In the genomic region with DNA sequence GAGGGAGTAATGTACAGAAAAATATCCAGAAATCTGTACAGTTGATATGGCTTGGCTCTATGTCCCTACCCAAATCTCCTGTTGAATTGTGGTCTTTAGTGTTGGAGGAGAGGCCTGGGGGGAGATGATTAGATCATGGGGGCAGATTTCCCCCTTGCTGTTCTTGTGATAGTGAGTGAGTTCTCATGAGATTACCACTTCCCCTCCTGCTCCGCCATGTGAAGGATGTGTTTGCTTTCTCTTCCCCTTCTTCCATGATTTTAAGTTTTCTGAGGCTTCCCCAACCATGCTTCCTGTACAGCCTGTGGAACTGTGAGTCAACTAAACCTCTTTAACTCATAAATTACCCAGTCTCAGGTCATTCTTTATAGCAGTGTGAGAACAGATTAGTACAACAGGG, we compare ENCODE assay signal across 22 cellular contexts. TPM values are rescaled to one million over a fixed set of nuclear protein-coding genes. Genes with fewer than 3 reads are reported as not detected.
"Had no signal": no experiment of that assay in that cellular context is flagged by ENCODE, and none has a peak within 500 bp of the region (broad histone marks: within the 10 kb centered on the region; RNA-seq: fewer than 3 reads in every experiment).

No MANE protein-coding gene starts in this region.

RNA-seq across cellular contexts. Expression of a gene that starts 29.0 kb away (rescaled TPM):
- total RNA-seq: kidney epithelial cell; liver; mesothelial cell of epicardium; mononuclear cell; natural killer cell treated with Interleukin-12 subunit alpha and Interleukin-12 subunit beta and Interleukin-15 and Interleukin-18, amount 100 ng/mL, for 72 hours; ovary; progenitor cell of endocrine pancreas; pulmonary artery endothelial cell; right lobe of liver; smooth muscle cell; tibial nerve had no signal
- polyA plus RNA-seq: hepatocyte, liver, neural cell, ovary, smooth muscle cell, thymus, urinary bladder had no signal

RNA-seq across cellular contexts. Expression of a gene that starts 52.2 kb away (rescaled TPM):
- total RNA-seq: hepatocyte; liver; lower lobe of right lung; mesothelial cell of epicardium; mononuclear cell; natural killer cell treated with Interleukin-12 subunit alpha and Interleukin-12 subunit beta and Interleukin-15 and Interleukin-18, amount 100 ng/mL, for 72 hours; omental fat pad; ovary; progenitor cell of endocrine pancreas; pulmonary artery endothelial cell; renal cortical epithelial cell; right atrium auricular region; skeletal muscle tissue; smooth muscle cell; temporal lobe; tibial nerve; urinary bladder; vagina had no signal
- polyA plus RNA-seq: hepatocyte, liver, neural cell, ovary, smooth muscle cell, thymus, urinary bladder had no signal
